In genomic region chr4:158020175-158020574, GRCh38 we compare ENCODE assay signal across 9 cellular contexts.
DNase-seq lines count a peak whose midpoint lies in the region; ATAC-seq, FAIRE-seq and TF ChIP-seq lines count a peak whose summit lies in the region.
"Had no signal": no experiment of that assay in that cellular context is flagged by ENCODE, and none has a peak within 500 bp of the region (broad histone marks: within the 10 kb centered on the region; RNA-seq: fewer than 3 reads in every experiment).

No MANE protein-coding gene starts in this region.

- no peak overlapping the region for H3K4me3 ChIP-seq in breast epithelium
- no peak overlapping the region for H3K4me3 ChIP-seq in tibial artery
- H3K4me3 ChIP-seq in CD4-positive, alpha-beta memory T cell (ENCODE audit: low read length in 2 of 2), result no peak overlapping the region
- H3K4me3 ChIP-seq: dorsolateral prefrontal cortex had no signal

- no peaks in the 10 kb centered on the region for H3K27me3 Mint-ChIP-seq in CD4-positive, alpha-beta memory T cell

- peaks cover 0 to 4% (median 0%) of the 10 kb centered on the region in 8 donors for H3K9me3 Mint-ChIP-seq in CD4-positive, alpha-beta memory T cell

- H3K36me3 ChIP-seq in breast epithelium, result no peaks in the 10 kb centered on the region
- H3K36me3 ChIP-seq in tibial artery, result no peaks in the 10 kb centered on the region
- no peaks in the 10 kb centered on the region for H3K36me3 ChIP-seq in CD4-positive, alpha-beta memory T cell (ENCODE audit: insufficient read depth, low read length)

- no peaks in the 10 kb centered on the region for H3K4me1 Mint-ChIP-seq in CD4-positive, alpha-beta memory T cell

- DNase-seq in HTR-8/SVneo (ENCODE audit: insufficient read length, low spot score), result peak; percentile 45
- DNase-seq in breast epithelium (ENCODE audit: low spot score in 2 of 2), result no peak
- DNase-seq in left colon, result no peak
- DNase-seq in tibial artery, result peak; percentile 67 to 81
- no peak for DNase-seq in CD4-positive, alpha-beta memory T cell
- no peak for DNase-seq in NCI-H526 treated with DMSO at 0.1 percent for 48 hours (lab: John Stamatoyannopoulos, UW)

- TF ChIP-seq POLR2A in breast epithelium (IDR thresholded peaks at IDR 0.05), result no peak

- intact Hi-C loops in breast epithelium (cut with DNase I; ENCODE audit: low total_unique reads) (no loop called here), left colon (cut with DNase I, micrococcal nuclease) (no loop called here), tibial artery (cut with DNase I; ENCODE audit: low total_unique reads) (no loop called here)
- intact Hi-C loops in CD4-positive, alpha-beta memory T cell (cut with micrococcal nuclease), result no loop called here

- H3K9me3 ChIP-seq in breast epithelium (no peaks in the 10 kb centered on the region), tibial artery (no peaks in the 10 kb centered on the region)
- H3K9me3 ChIP-seq in CD4-positive, alpha-beta memory T cell (ENCODE audit: control insufficient read depth in 1 of 2, low read length in 2 of 2), result no peaks in the 10 kb centered on the region

- POLR2A ChIA-PET in CD4-positive, alpha-beta memory T cell (lab: Charles Lee; ENCODE audit: partially characterized antibody), result no interaction called here

- H3K27me3 ChIP-seq in breast epithelium (no peaks in the 10 kb centered on the region), tibial artery (no peaks in the 10 kb centered on the region)
- no peaks in the 10 kb centered on the region for H3K27me3 ChIP-seq in CD4-positive, alpha-beta memory T cell (ENCODE audit: insufficient read depth, low read length)
- H3K27me3 ChIP-seq: dorsolateral prefrontal cortex had no signal

- no peak for FAIRE-seq in HTR-8/SVneo (lab: Jason Lieb, UNC)

- TF ChIP-seq CTCF in breast epithelium (IDR thresholded peaks at IDR 0.05) (no peak), tibial artery (IDR thresholded peaks at IDR 0.05) (no peak)

- H3K36me3 Mint-ChIP-seq in CD4-positive, alpha-beta memory T cell, result no peaks in the 10 kb centered on the region

- H3K4me1 ChIP-seq in breast epithelium (no peaks in the 10 kb centered on the region), tibial artery (peaks cover 0 to 50% (median 21%) of the 10 kb centered on the region in 4 donors)
- no peaks in the 10 kb centered on the region for H3K4me1 ChIP-seq in CD4-positive, alpha-beta memory T cell (ENCODE audit: insufficient read depth, low read length)

- H3K27ac ChIP-seq in breast epithelium (peak overlapping the region; percentile 37 to 41), tibial artery (peak overlapping the region; percentile 62 to 71)
- no peak overlapping the region for H3K27ac ChIP-seq in CD4-positive, alpha-beta memory T cell (ENCODE audit: low read depth, low read length)

- CTCF ChIA-PET in CD4-positive, alpha-beta memory T cell (lab: Charles Lee; ENCODE audit: partially characterized antibody), result no interaction called here

- ATAC-seq in left colon, result peak; percentile 75
- no peak for ATAC-seq in GM21381 (IDR thresholded peaks at IDR 0.05; ENCODE audit: unreplicated experiment)
- no peak for ATAC-seq in GM21390 (IDR thresholded peaks at IDR 0.05; ENCODE audit: unreplicated experiment)

- no peak overlapping the region for H3K27ac Mint-ChIP-seq in CD4-positive, alpha-beta memory T cell

- H3K4me3 Mint-ChIP-seq in CD4-positive, alpha-beta memory T cell, result no peak overlapping the region

Comparison
In these comparisons a context has a peak if more than half of its experiments do, and no peak if none do; other contexts are left out.
1. DNase-seq: peak in HTR-8/SVneo (single experiment) and tibial artery (2 of 2); none in breast epithelium (0 of 2), left colon (0 of 2), CD4-positive, alpha-beta memory T cell (0 of 5) and NCI-H526 treated with DMSO at 0.1 percent for 48 hours (single experiment).